11 cellular contexts compared by ENCODE assay signal in the genomic region with DNA sequence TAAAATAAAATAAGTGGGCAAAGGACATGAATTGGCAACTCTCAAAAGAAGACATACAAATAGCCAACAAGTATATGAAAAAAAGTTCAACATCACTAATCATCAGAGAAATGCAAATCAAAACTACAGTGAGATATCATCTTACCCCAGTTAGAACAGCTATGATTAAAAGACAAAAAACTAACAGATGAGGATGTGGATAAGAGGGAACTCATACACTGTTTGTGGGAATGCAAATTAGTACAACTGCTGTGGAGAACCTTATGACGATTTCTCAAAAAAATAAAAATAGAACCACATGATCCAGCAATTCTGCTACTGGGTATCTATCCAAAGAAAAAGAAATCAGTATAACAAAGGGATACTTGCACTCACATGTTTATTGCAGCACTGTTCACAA. TPM values are rescaled to one million over a fixed set of nuclear protein-coding genes. Genes with fewer than 3 reads are reported as not detected.
DNase-seq lines count a peak whose midpoint lies in the region; ATAC-seq and TF ChIP-seq lines count a peak whose summit lies in the region.
"Had no signal": no experiment of that assay in that cellular context is flagged by ENCODE, and none has a peak within 500 bp of the region (broad histone marks: within the 10 kb centered on the region; RNA-seq: fewer than 3 reads in every experiment).

No MANE protein-coding gene starts in this region.

- H3K4me1 ChIP-seq in gastrocnemius medialis, result peaks cover 9 to 18% of the 10 kb centered on the region in 2 donors

- no peak for TF ChIP-seq POLR2A in gastrocnemius medialis (IDR thresholded peaks at IDR 0.05)

- no peaks in the 10 kb centered on the region for H3K27me3 ChIP-seq in gastrocnemius medialis

- no peak for DNase-seq in gastrocnemius medialis
- no peak for DNase-seq in NCI-H2107 treated with DMSO at 0.1 percent for 48 hours (lab: John Stamatoyannopoulos, UW; ENCODE audit: unreplicated experiment)
- DNase-seq in head of caudate nucleus, result no peak
- no peak for DNase-seq in middle frontal gyrus (ENCODE audit: extremely low spot score, low spot score)
- DNase-seq: immature natural killer cell, NCI-H524 treated with DMSO at 0.1 percent for 48 hours, right cardiac atrium had no signal

- H3K27ac ChIP-seq in gastrocnemius medialis, result peak overlapping the region; percentile 18 to 75 (median 34)
- H3K27ac ChIP-seq: RWPE1 had no signal

- in situ Hi-C loops in gastrocnemius medialis (cut with MboI; ENCODE audit: low sequenced_read_pairs in 4 of 4), result no loop called here

- no peak overlapping the region for H3K4me3 ChIP-seq in gastrocnemius medialis

- ATAC-seq in GM19043 (IDR thresholded peaks at IDR 0.05; ENCODE audit: low read depth, unreplicated experiment), result peak; percentile 77
- ATAC-seq in HG02623 (IDR thresholded peaks at IDR 0.05; ENCODE audit: unreplicated experiment), result peak; percentile 83
- ATAC-seq in HG03457 (IDR thresholded peaks at IDR 0.05; ENCODE audit: unreplicated experiment), result peak; percentile 86
- ATAC-seq in gastrocnemius medialis, result no peak
- ATAC-seq: right cardiac atrium had no signal

- no peak for TF ChIP-seq CTCF in gastrocnemius medialis (IDR thresholded peaks at IDR 0.05 in 4 of 5, conservative IDR thresholded peaks at IDR 0.05 in 1 of 5)

- intact Hi-C loops in gastrocnemius medialis (cut with DNase I; ENCODE audit: low total_unique reads), result no loop called here
- intact Hi-C loops in head of caudate nucleus (cut with DNase I), result no loop called here

- no peaks in the 10 kb centered on the region for H3K36me3 ChIP-seq in gastrocnemius medialis

- no peaks in the 10 kb centered on the region for H3K9me3 ChIP-seq in gastrocnemius medialis

RNA-seq across cellular contexts. Expression of a gene that starts 28.7 kb away (rescaled TPM):
- 10 to 100 TPM in 1 of 4 donors, 1 to 10 TPM in 3; 3.6 to 12.8 (median 7.5) TPM for total RNA-seq in gastrocnemius medialis

Comparison
In these comparisons a context has a peak if more than half of its experiments do, and no peak if none do; other contexts are left out.
1. ATAC-seq: peak in GM19043 (single experiment), HG02623 (single experiment) and HG03457 (single experiment); none in gastrocnemius medialis (0 of 2).